Comparison of ENCODE assay signal across 12 cellular contexts in genomic region chr5:43034591-43034968, GRCh38. TPM values are rescaled to one million over a fixed set of nuclear protein-coding genes. Genes with fewer than 3 reads are reported as not detected.
A peak's percentile ranks its signal among the peaks of the same experiment; 100 is the strongest.
DNase-seq lines count a peak whose midpoint lies in the region; ATAC-seq and TF ChIP-seq lines count a peak whose summit lies in the region.
"Had no signal": no experiment of that assay in that cellular context is flagged by ENCODE, and none has a peak within 500 bp of the region (broad histone marks: within the 10 kb centered on the region; RNA-seq: fewer than 3 reads in every experiment).

No MANE protein-coding gene starts in this region.

- ATAC-seq in heart left ventricle = peak in 2 of 4 donors; percentile 21 to 31
- no peak for ATAC-seq in HG03342 (IDR thresholded peaks at IDR 0.05; ENCODE audit: unreplicated experiment)

- no peak for TF ChIP-seq POLR2A in heart left ventricle (IDR thresholded peaks at IDR 0.05)
- TF ChIP-seq POLR2A in vagina (IDR thresholded peaks at IDR 0.05) = no peak

- H3K27me3 ChIP-seq in heart left ventricle = peaks cover 0 to 62% (median 17%) of the 10 kb centered on the region in 9 donors
- no peaks in the 10 kb centered on the region for H3K27me3 ChIP-seq in right atrium auricular region
- no peaks in the 10 kb centered on the region for H3K27me3 ChIP-seq in vagina

- peaks cover 46% of the 10 kb centered on the region for H3K4me1 Mint-ChIP-seq in activated naive CD8-positive, alpha-beta T cell treated with anti-CD3 and anti-CD28 coated beads for 36 hours

- H3K36me3 ChIP-seq in heart left ventricle (no peaks in the 10 kb centered on the region), right atrium auricular region (no peaks in the 10 kb centered on the region), vagina (no peaks in the 10 kb centered on the region)

- H3K4me3 ChIP-seq in heart left ventricle = peak overlapping the region in 10 of 12 donors; percentile 13 to 52 (median 44)
- H3K4me3 ChIP-seq in right atrium auricular region = no peak overlapping the region
- peak overlapping the region in 1 of 2 donors; percentile 31 for H3K4me3 ChIP-seq in vagina

- H3K9me3 Mint-ChIP-seq in activated naive CD8-positive, alpha-beta T cell treated with anti-CD3 and anti-CD28 coated beads for 36 hours = no peaks in the 10 kb centered on the region
- H3K9me3 Mint-ChIP-seq: mesothelial cell of epicardium had no signal

- H3K4me1 ChIP-seq in heart left ventricle (peaks cover 0 to 34% (median 3%) of the 10 kb centered on the region in 12 donors), right atrium auricular region (no peaks in the 10 kb centered on the region), vagina (no peaks in the 10 kb centered on the region)

- peak overlapping the region; percentile 63 for H3K4me3 Mint-ChIP-seq in activated naive CD8-positive, alpha-beta T cell treated with anti-CD3 and anti-CD28 coated beads for 36 hours

- in situ Hi-C loops in G401 (cut with HindIII; ENCODE audit: low sequenced_read_pairs) = no loop called here

- no peak for DNase-seq in heart left ventricle
- no peak for DNase-seq in right atrium auricular region (ENCODE audit: low spot score)
- DNase-seq in activated naive CD8-positive, alpha-beta T cell treated with anti-CD3 and anti-CD28 coated beads for 36 hours = peak; percentile 24
- DNase-seq in islet precursor cell = peak; percentile 88
- DNase-seq in vagina (ENCODE audit: extremely low spot score in 2 of 2) = no peak
- no peak for DNase-seq in stimulated activated CD4-positive, alpha-beta T cell treated with anti-CD3 and anti-CD28 coated beads, Interleukin-1b, Interleukin-23, amount 100 ng/mL, for 48 hours
- no peak for DNase-seq in G401 (ENCODE audit: low spot score)
- DNase-seq: activated CD8-positive, alpha-beta memory T cell treated with anti-CD3 and anti-CD28 coated beads, Interleukin-2, amount 50 U/mL, for 4 hours; GOT3; NCI-H2171 treated with DMSO at 0.1 percent for 48 hours had no signal

- no peaks in the 10 kb centered on the region for H3K27me3 Mint-ChIP-seq in activated naive CD8-positive, alpha-beta T cell treated with anti-CD3 and anti-CD28 coated beads for 36 hours

- H3K36me3 Mint-ChIP-seq in activated naive CD8-positive, alpha-beta T cell treated with anti-CD3 and anti-CD28 coated beads for 36 hours = peaks cover 2% of the 10 kb centered on the region
- H3K36me3 Mint-ChIP-seq: mesothelial cell of epicardium had no signal

- TF ChIP-seq CTCF in heart left ventricle (IDR thresholded peaks at IDR 0.05) = no peak
- no peak for TF ChIP-seq CTCF in right atrium auricular region (IDR thresholded peaks at IDR 0.05)
- TF ChIP-seq CTCF in vagina (IDR thresholded peaks at IDR 0.05) = no peak

- intact Hi-C loops in heart left ventricle (cut with DNase I) (no loop called here), vagina (cut with DNase I) (no loop called here)

- WGBS in heart left ventricle, 4 donors = 30 to 45% (median 40%) methylated on average over 5 of the region's 5 CpGs

- H3K27ac Mint-ChIP-seq in activated naive CD8-positive, alpha-beta T cell treated with anti-CD3 and anti-CD28 coated beads for 36 hours = peak overlapping the region; percentile 74

- H3K9me3 ChIP-seq in heart left ventricle (no peaks in the 10 kb centered on the region), right atrium auricular region (no peaks in the 10 kb centered on the region), vagina (no peaks in the 10 kb centered on the region)

- peak overlapping the region; percentile 10 to 68 (median 64) for H3K27ac ChIP-seq in heart left ventricle
- peak overlapping the region in 1 of 2 donors; percentile 33 for H3K27ac ChIP-seq in right atrium auricular region
- H3K27ac ChIP-seq in vagina = peak overlapping the region; percentile 48

RNA-seq across cellular contexts. Expression of gene ANXA2R, which starts 5.5 kb away (rescaled TPM):
- 1 to 10 TPM in 7 of 9 donors, under 1 TPM in 2; 0.49 to 2.4 (median 1.4) TPM for total RNA-seq in heart left ventricle
- polyA plus RNA-seq in heart left ventricle = 1 to 10 TPM; 1.1 to 2.0 TPM
- under 1 TPM in 1 of 2 donors, not detected in 1; 0.63 TPM for total RNA-seq in right atrium auricular region
- total RNA-seq in activated naive CD8-positive, alpha-beta T cell treated with anti-CD3 and anti-CD28 coated beads for 36 hours = 1 to 10 TPM; 8.5 to 9.9 TPM
- 10.6 TPM for total RNA-seq in vagina
- 0.49 and 1.3 TPM in 2 replicates for total RNA-seq in G401 (2014; rRNA removed; shearing (Covaris generic))

Comparison
In these comparisons a context has a peak if more than half of its experiments do, and no peak if none do; other contexts are left out.
1. H3K4me3 ChIP-seq: peak in heart left ventricle (10 of 12); none in right atrium auricular region (0 of 2).
2. DNase-seq: peak in activated naive CD8-positive, alpha-beta T cell treated with anti-CD3 and anti-CD28 coated beads for 36 hours (single experiment) and islet precursor cell (single experiment); none in heart left ventricle (0 of 5), right atrium auricular region (single experiment), vagina (0 of 2), stimulated activated CD4-positive, alpha-beta T cell treated with anti-CD3 and anti-CD28 coated beads, Interleukin-1b, Interleukin-23, amount 100 ng/mL, for 48 hours (single experiment) and G401 (single experiment).